ENCODE assay signal across 18 cellular contexts in the genomic region with DNA sequence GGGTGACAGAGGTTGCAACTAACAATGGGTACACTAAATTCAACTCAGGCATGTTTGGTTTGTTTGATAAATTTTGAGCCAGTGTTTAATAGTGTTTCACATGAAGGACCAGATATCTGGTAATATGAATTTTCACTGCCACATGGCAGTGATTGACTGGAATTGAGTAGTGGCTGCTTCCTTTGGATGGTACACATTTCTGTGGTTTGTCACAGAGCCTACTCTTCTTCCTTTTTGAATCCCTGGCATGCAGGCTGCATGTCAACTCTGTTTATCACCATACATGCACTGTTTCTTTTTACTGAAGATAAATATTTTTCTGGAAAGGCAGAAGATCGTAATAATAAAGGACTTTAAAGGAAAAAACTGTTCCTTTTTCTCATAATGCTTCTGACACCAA. TPM values are rescaled to one million over a fixed set of nuclear protein-coding genes. Genes with fewer than 3 reads are reported as not detected.
DNase-seq lines count a peak whose midpoint lies in the region; ATAC-seq and TF ChIP-seq lines count a peak whose summit lies in the region.
"Had no signal": no experiment of that assay in that cellular context is flagged by ENCODE, and none has a peak within 500 bp of the region (broad histone marks: within the 10 kb centered on the region; RNA-seq: fewer than 3 reads in every experiment).

No MANE protein-coding gene starts in this region.

- intact Hi-C loops in left colon (cut with DNase I, micrococcal nuclease) = no loop called here

- CTCF ChIA-PET in SK-N-SH (lab: Yijun Ruan, JAX) = no interaction called here

- H3K4me3 ChIP-seq in SK-N-SH (ENCODE audit: low read depth in 2 of 2, low read length in 1 of 2) = no peak overlapping the region
- H3K4me3 ChIP-seq: GM12878, K562, SK-N-MC had no signal

- H3K4me1 ChIP-seq in SK-N-SH (ENCODE audit: control insufficient read depth in 1 of 2, insufficient read depth in 2 of 2, low read depth in 1 of 2, low read length in 1 of 2) = peaks cover 4 to 22% of the 10 kb centered on the region in 2 experiments; a peak in 3 of 4 replicates
- H3K4me1 ChIP-seq: Caco-2 had no signal

- TF ChIP-seq EP300 in SK-N-SH (IDR thresholded peaks at IDR 0.05; ENCODE audit: borderline replicate concordance in 1 of 2, low read depth in 1 of 2, low read length in 1 of 2) = peak in 1 of 2 experiments; percentile 60; a peak in 1 of 4 replicates

- H3K79me2 ChIP-seq in SK-N-SH (ENCODE audit: insufficient read depth) = peaks cover 48% of the 10 kb centered on the region

- 58% methylated on average over 1 of the region's 1 CpG for WGBS in SK-N-SH (ENCODE audit: low lambda C conversion rate)

- peaks cover 46% of the 10 kb centered on the region for H3F3A ChIP-seq in SK-N-SH (replicated peaks; ENCODE audit: insufficient read depth)

- H3K4me2 ChIP-seq in SK-N-SH = no peak overlapping the region

- H3K9me2 ChIP-seq in SK-N-SH = no peaks in the 10 kb centered on the region

- no peak overlapping the region for H2AFZ ChIP-seq in SK-N-SH (ENCODE audit: low read depth)

- no peaks in the 10 kb centered on the region for H4K20me1 ChIP-seq in SK-N-SH (ENCODE audit: insufficient read depth)

- H3K27ac ChIP-seq in SK-N-SH (ENCODE audit: low read depth in 2 of 2, low read length in 1 of 2) = peak overlapping the region; percentile 21 to 69; a peak in 2 of 4 replicates
- H3K27ac ChIP-seq: SK-N-MC had no signal

- H3K27me3 ChIP-seq in SK-N-SH (ENCODE audit: insufficient read depth) = no peaks in the 10 kb centered on the region

- no peak for TF ChIP-seq CTCF in SK-N-SH (IDR thresholded peaks at IDR 0.05)

- no peak for TF ChIP-seq RAD21 in SK-N-SH (IDR thresholded peaks at IDR 0.05; ENCODE audit: low read length)

- DNase-seq in EH (ENCODE audit: low read depth) = peak; percentile 63
- no peak for DNase-seq in SK-N-SH
- peak; percentile 45 for DNase-seq in kidney tubule cell (ENCODE audit: low spot score)
- DNase-seq in left colon = no peak
- DNase-seq in foreskin melanocyte = no peak
- DNase-seq in AG08396 (ENCODE audit: low spot score) = no peak
- DNase-seq: Caco-2; CD4-positive, alpha-beta T cell; NCI-H1105 treated with DMSO at 0.1 percent for 48 hours; NCI-H1694; NCI-H2107; NCI-H510A; NCI-H774; SHP77 had no signal

- peaks cover 22 to 43% of the 10 kb centered on the region in 2 experiments for H3K36me3 ChIP-seq in SK-N-SH (replicated peaks in 1 of 2; ENCODE audit: control insufficient read depth in 1 of 2, insufficient read depth in 2 of 2, low read length in 1 of 2)

- POLR2A ChIA-PET in SK-N-SH (lab: Yijun Ruan, JAX) = no interaction called here

- H3K9ac ChIP-seq in SK-N-SH = no peak overlapping the region

- no peak for ATAC-seq in left colon
- ATAC-seq in GM19463 (IDR thresholded peaks at IDR 0.05; ENCODE audit: unreplicated experiment) = no peak
- ATAC-seq: GM12878, K562 had no signal

- H3K9me3 ChIP-seq in SK-N-SH = 0 out of 2 replicates have a peak, but pooled peaks cover 6% of the 10 kb centered on the region
- H3K9me3 ChIP-seq: Caco-2 had no signal

TF ChIP-seq in SK-N-SH, 30 proteins besides CTCF, POLR2A, EP300 and RAD21 (continues in another document):
- TF ChIP-seq TAF1 (IDR thresholded peaks at IDR 0.05; ENCODE audit: borderline replicate concordance, low read depth, low read length) = no peak
- no peak for TF ChIP-seq YY1 (IDR thresholded peaks at IDR 0.05; ENCODE audit: low read depth)
- TF ChIP-seq, protein P1, sequence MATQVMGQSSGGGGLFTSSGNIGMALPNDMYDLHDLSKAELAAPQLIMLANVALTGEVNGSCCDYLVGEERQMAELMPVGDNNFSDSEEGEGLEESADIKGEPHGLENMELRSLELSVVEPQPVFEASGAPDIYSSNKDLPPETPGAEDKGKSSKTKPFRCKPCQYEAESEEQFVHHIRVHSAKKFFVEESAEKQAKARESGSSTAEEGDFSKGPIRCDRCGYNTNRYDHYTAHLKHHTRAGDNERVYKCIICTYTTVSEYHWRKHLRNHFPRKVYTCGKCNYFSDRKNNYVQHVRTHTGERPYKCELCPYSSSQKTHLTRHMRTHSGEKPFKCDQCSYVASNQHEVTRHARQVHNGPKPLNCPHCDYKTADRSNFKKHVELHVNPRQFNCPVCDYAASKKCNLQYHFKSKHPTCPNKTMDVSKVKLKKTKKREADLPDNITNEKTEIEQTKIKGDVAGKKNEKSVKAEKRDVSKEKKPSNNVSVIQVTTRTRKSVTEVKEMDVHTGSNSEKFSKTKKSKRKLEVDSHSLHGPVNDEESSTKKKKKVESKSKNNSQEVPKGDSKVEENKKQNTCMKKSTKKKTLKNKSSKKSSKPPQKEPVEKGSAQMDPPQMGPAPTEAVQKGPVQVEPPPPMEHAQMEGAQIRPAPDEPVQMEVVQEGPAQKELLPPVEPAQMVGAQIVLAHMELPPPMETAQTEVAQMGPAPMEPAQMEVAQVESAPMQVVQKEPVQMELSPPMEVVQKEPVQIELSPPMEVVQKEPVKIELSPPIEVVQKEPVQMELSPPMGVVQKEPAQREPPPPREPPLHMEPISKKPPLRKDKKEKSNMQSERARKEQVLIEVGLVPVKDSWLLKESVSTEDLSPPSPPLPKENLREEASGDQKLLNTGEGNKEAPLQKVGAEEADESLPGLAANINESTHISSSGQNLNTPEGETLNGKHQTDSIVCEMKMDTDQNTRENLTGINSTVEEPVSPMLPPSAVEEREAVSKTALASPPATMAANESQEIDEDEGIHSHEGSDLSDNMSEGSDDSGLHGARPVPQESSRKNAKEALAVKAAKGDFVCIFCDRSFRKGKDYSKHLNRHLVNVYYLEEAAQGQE (IDR thresholded peaks at IDR 0.05; ENCODE audit: low read depth, low read length) = no peak
- 0 out of 2 replicates have a peak, but pooled peaks have one; percentile 41 for TF ChIP-seq TEAD4 (IDR thresholded peaks at IDR 0.05; ENCODE audit: borderline replicate concordance, insufficient read depth)
- TF ChIP-seq, protein P2, sequence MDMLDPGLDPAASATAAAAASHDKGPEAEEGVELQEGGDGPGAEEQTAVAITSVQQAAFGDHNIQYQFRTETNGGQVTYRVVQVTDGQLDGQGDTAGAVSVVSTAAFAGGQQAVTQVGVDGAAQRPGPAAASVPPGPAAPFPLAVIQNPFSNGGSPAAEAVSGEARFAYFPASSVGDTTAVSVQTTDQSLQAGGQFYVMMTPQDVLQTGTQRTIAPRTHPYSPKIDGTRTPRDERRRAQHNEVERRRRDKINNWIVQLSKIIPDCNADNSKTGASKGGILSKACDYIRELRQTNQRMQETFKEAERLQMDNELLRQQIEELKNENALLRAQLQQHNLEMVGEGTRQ (IDR thresholded peaks at IDR 0.05; ENCODE audit: borderline replicate concordance, low read depth, low read length) = no peak
- no peak for TF ChIP-seq POLR2AphosphoS5 (IDR thresholded peaks at IDR 0.05; ENCODE audit: low read depth, low read length)
- TF ChIP-seq FOXM1 (IDR thresholded peaks at IDR 0.05; ENCODE audit: low read depth) = no peak
- TF ChIP-seq NRF1 (IDR thresholded peaks at IDR 0.05; ENCODE audit: low read depth, low read length) = no peak
- TF ChIP-seq TCF12 (IDR thresholded peaks at IDR 0.05) = peak; percentile 60
- TF ChIP-seq GATA2 (CRISPR knock-in tag; IDR thresholded peaks at IDR 0.05) = no peak
- no peak for TF ChIP-seq RCOR1 (IDR thresholded peaks at IDR 0.05; ENCODE audit: low read length)
- no peak; the same call in 1 of the 2 replicates for TF ChIP-seq NFIC (IDR thresholded peaks at IDR 0.05; ENCODE audit: borderline replicate concordance)
- no peak for TF ChIP-seq FOXJ3 (CRISPR knock-in tag; IDR thresholded peaks at IDR 0.05)
- TF ChIP-seq SIN3A (IDR thresholded peaks at IDR 0.05; ENCODE audit: borderline replicate concordance, low read depth, low read length) = no peak
- TF ChIP-seq, protein P3, sequence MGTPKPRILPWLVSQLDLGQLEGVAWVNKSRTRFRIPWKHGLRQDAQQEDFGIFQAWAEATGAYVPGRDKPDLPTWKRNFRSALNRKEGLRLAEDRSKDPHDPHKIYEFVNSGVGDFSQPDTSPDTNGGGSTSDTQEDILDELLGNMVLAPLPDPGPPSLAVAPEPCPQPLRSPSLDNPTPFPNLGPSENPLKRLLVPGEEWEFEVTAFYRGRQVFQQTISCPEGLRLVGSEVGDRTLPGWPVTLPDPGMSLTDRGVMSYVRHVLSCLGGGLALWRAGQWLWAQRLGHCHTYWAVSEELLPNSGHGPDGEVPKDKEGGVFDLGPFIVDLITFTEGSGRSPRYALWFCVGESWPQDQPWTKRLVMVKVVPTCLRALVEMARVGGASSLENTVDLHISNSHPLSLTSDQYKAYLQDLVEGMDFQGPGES (IDR thresholded peaks at IDR 0.05; ENCODE audit: low read depth, low read length) = no peak
- no peak for TF ChIP-seq RFX5 (IDR thresholded peaks at IDR 0.05; ENCODE audit: low read length)
- TF ChIP-seq RXRA (IDR thresholded peaks at IDR 0.05; ENCODE audit: borderline replicate concordance, low read depth) = no peak
- TF ChIP-seq, protein P4, sequence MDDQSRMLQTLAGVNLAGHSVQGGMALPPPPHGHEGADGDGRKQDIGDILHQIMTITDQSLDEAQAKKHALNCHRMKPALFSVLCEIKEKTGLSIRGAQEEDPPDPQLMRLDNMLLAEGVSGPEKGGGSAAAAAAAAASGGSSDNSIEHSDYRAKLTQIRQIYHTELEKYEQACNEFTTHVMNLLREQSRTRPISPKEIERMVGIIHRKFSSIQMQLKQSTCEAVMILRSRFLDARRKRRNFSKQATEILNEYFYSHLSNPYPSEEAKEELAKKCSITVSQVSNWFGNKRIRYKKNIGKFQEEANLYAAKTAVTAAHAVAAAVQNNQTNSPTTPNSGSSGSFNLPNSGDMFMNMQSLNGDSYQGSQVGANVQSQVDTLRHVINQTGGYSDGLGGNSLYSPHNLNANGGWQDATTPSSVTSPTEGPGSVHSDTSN (IDR thresholded peaks at IDR 0.05) = peak; percentile 83
- TF ChIP-seq EZH2phosphoT487 (IDR thresholded peaks at IDR 0.05; ENCODE audit: borderline replicate concordance, low read depth) = no peak
- no peak for TF ChIP-seq GABPA (IDR thresholded peaks at IDR 0.05; ENCODE audit: low read depth)
- TF ChIP-seq CHD2 (IDR thresholded peaks at IDR 0.05; ENCODE audit: low read length, partially characterized antibody) = no peak
- peak; percentile 27; the same call in 1 of the 2 replicates for TF ChIP-seq JUND (IDR thresholded peaks at IDR 0.05)

RNA-seq across cellular contexts. Expression of gene SDCCAG8, which starts 35.4 kb away (rescaled TPM):
- polyA plus RNA-seq in SK-N-SH (2012; rRNA removed) = 22.7 and 26.7 TPM in 2 replicates
- 31.4 and 34.9 TPM in 2 replicates for polyA plus RNA-seq in SK-N-SH (2012; cell fraction: cytosol; rRNA removed)
- 39.2 and 50.7 TPM in 2 replicates for polyA plus RNA-seq in SK-N-SH (2012; cell fraction: nucleus; rRNA removed)
- 10 to 100 TPM; 21.9 to 28.7 TPM for total RNA-seq in left colon

RNA-seq across cellular contexts. Expression of gene CEP170, which starts 36.2 kb away (rescaled TPM):
- 67.2 and 76.6 TPM in 2 replicates for polyA plus RNA-seq in SK-N-SH (2012; rRNA removed)
- 64.6 and 69.6 TPM in 2 replicates for polyA plus RNA-seq in SK-N-SH (2012; cell fraction: cytosol; rRNA removed)
- polyA plus RNA-seq in SK-N-SH (2012; cell fraction: nucleus; rRNA removed) = 100 and 203 TPM in 2 replicates
- 10 to 100 TPM in 1 of 2 donors, 1 to 10 TPM in 1; 9.2 to 19.9 TPM for total RNA-seq in left colon

Comparison
In these comparisons a context has a peak if more than half of its experiments do, and no peak if none do; other contexts are left out.
1. DNase-seq: peak in EH (single experiment) and kidney tubule cell (single experiment); none in SK-N-SH (single experiment), left colon (0 of 2), foreskin melanocyte (single experiment) and AG08396 (single experiment).